Comparison of ENCODE assay signal across 18 cellular contexts in the genomic region with DNA sequence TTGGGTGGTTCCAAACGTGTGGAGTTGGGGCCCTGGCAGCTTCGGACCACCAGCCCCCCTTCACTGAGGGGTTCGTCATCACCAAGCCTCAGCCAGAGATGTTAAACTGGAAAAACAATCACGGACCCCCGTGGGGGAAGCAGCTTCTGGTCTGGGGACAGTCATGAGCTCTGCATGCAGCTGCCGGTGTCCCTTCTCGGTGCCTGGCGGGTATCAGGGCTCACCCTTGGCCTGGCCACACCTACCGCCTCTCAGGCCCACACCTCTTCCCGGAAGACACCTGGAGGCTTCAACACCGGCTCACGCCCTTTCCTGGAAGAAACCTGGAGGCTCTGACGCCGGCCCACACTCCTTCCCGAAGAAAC.
A peak's percentile ranks its signal among the peaks of the same experiment; 100 is the strongest.
DNase-seq lines count a peak whose midpoint lies in the region; ATAC-seq and TF ChIP-seq lines count a peak whose summit lies in the region.
"Had no signal": no experiment of that assay in that cellular context is flagged by ENCODE, and none has a peak within 500 bp of the region (broad histone marks: within the 10 kb centered on the region; RNA-seq: fewer than 3 reads in every experiment).

No MANE protein-coding gene starts in this region.

- H3K27me3 ChIP-seq in H7 (ENCODE audit: control insufficient read depth, insufficient read depth, low read length): peaks cover 2% of the 10 kb centered on the region; the same call in 1 of the 2 replicates

- peaks cover 2% of the 10 kb centered on the region for H3K27me3 Mint-ChIP-seq in osteocyte (ENCODE audit: unreplicated experiment)
- H3K27me3 Mint-ChIP-seq in effector memory CD8-positive, alpha-beta T cell: peaks cover 58 to 85% of the 10 kb centered on the region in 2 donors

- TF ChIP-seq CTCF in osteocyte (IDR thresholded peaks at IDR 0.05): no peak
- TF ChIP-seq CTCF in GM13976 (IDR thresholded peaks at IDR 0.05; ENCODE audit: borderline replicate concordance, control extremely low read depth, extremely low read depth, insufficient read depth, missing control alignments): no peak

- no peaks in the 10 kb centered on the region for H3K4me1 Mint-ChIP-seq in osteocyte (ENCODE audit: unreplicated experiment)
- H3K4me1 Mint-ChIP-seq in effector memory CD8-positive, alpha-beta T cell (ENCODE audit: low read depth in 2 of 2): peaks cover 0 to 1% of the 10 kb centered on the region in 2 donors

- H3K27ac Mint-ChIP-seq in osteocyte (ENCODE audit: unreplicated experiment): no peak overlapping the region
- no peak overlapping the region for H3K27ac Mint-ChIP-seq in effector memory CD8-positive, alpha-beta T cell

- no peaks in the 10 kb centered on the region for H3K9me3 Mint-ChIP-seq in osteocyte (ENCODE audit: unreplicated experiment)
- peaks cover 2 to 5% of the 10 kb centered on the region in 2 donors for H3K9me3 Mint-ChIP-seq in effector memory CD8-positive, alpha-beta T cell

- no peak overlapping the region for H3K4me3 ChIP-seq in H7 (ENCODE audit: insufficient read depth, low read depth, low read length)
- H3K4me3 ChIP-seq: A549, GM12878 had no signal

- no peak for ATAC-seq in GM18502 (IDR thresholded peaks at IDR 0.05; ENCODE audit: poor library complexity, unreplicated experiment)
- ATAC-seq in effector memory CD8-positive, alpha-beta T cell (replicated peaks): no peak
- ATAC-seq: GM12878, Panc1 had no signal

- H3K36me3 ChIP-seq in H7 (replicated peaks; ENCODE audit: control insufficient read depth, insufficient read depth, low read length): no peaks in the 10 kb centered on the region

- peak; percentile 6 for DNase-seq in activated naive CD4-positive, alpha-beta T cell treated with anti-CD3 and anti-CD28 coated beads, Interleukin-2, amount 50 U/mL, for 16 hours
- DNase-seq in activated naive CD4-positive, alpha-beta T cell (lab: John Stamatoyannopoulos, UW): no peak
- DNase-seq in H7: peak; percentile 55
- peak; percentile 7 for DNase-seq in iPS-NIHi11 (ENCODE audit: low spot score)
- DNase-seq in osteocyte (ENCODE audit: extremely low spot score, unreplicated experiment): peak; percentile 83
- DNase-seq in effector memory CD8-positive, alpha-beta T cell: no peak
- DNase-seq in GM13976 (ENCODE audit: low spot score): no peak
- DNase-seq: DMS 273 treated with DMSO at 0.1 percent for 48 hours, GDM1, KG1, NCI-H146, NCI-H2081, NCI-H510A, SHP77 treated with DMSO at 0.1 percent for 48 hours had no signal

- in situ Hi-C loops in GM13976 (cut with MboI; ENCODE audit: low sequenced_read_pairs, unreplicated experiment): no loop called here

- no peak overlapping the region for H3K4me3 Mint-ChIP-seq in osteocyte (ENCODE audit: unreplicated experiment)
- H3K4me3 Mint-ChIP-seq in effector memory CD8-positive, alpha-beta T cell: no peak overlapping the region

- H3K36me3 Mint-ChIP-seq in osteocyte (ENCODE audit: unreplicated experiment): no peaks in the 10 kb centered on the region
- no peaks in the 10 kb centered on the region for H3K36me3 Mint-ChIP-seq in effector memory CD8-positive, alpha-beta T cell (ENCODE audit: insufficient read depth)

Comparison
In these comparisons a context has a peak if more than half of its experiments do, and no peak if none do; other contexts are left out.
1. DNase-seq: peak in activated naive CD4-positive, alpha-beta T cell treated with anti-CD3 and anti-CD28 coated beads, Interleukin-2, amount 50 U/mL, for 16 hours (single experiment), H7 (single experiment), iPS-NIHi11 (single experiment) and osteocyte (single experiment); none in activated naive CD4-positive, alpha-beta T cell (0 of 4), effector memory CD8-positive, alpha-beta T cell (0 of 3) and GM13976 (single experiment).